Comparison of ENCODE assay signal across 21 cellular contexts in the genomic region with DNA sequence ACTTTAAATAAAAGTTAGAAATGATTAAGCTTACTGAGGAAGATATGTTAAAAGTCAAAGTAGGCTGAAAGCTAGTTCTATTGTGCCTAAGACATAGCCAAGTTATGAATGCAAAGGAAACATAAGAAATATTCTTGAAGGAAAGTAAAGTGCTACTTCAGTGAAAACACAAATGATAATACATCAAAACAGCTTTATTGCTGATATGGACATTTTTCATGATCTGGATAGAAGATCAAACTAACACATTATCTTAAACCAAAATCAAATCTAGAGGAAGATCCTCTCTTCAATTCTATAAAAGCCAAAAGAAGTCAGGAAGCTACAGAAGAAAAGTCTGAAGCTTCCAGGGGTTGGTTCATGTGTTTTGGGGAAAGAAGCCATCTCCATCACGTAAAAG.
"Had no signal": no experiment of that assay in that cellular context is flagged by ENCODE, and none has a peak within 500 bp of the region (broad histone marks: within the 10 kb centered on the region; RNA-seq: fewer than 3 reads in every experiment).

No MANE protein-coding gene starts in this region.

- H3K4me3 ChIP-seq: MG63, Peyer's patch, SJCRH30 had no signal

- ATAC-seq: PC-3, Right ventricle myocardium inferior, SK-N-SH treated with all-trans-retinoic acid at 6 μM for 48 hours had no signal

- H3K27me3 ChIP-seq: MG63, Peyer's patch, SJCRH30 had no signal

- H3K27ac ChIP-seq: Peyer's patch, SJCRH30 had no signal

- H3K36me3 ChIP-seq: MG63, Peyer's patch, SJCRH30 had no signal

- H3K4me1 ChIP-seq: Peyer's patch, SJCRH30 had no signal

- DNase-seq: KBM-7, MG63, NCI-H1092, NCI-H1105 treated with DMSO at 0.1 percent for 48 hours, NCI-H1417 treated with DMSO at 0.1 percent for 48 hours, NCI-H146, NCI-H1694 treated with DMSO at 0.1 percent for 48 hours, NCI-H1930, NCI-H2081, NCI-H2107, NCI-H2227 treated with DMSO at 0.1 percent for 48 hours, NCI-H524, NCI-H526 treated with DMSO at 0.1 percent for 48 hours, NCI-H774, PC-3, Peyer's patch, SHP77 treated with DMSO at 0.1 percent for 48 hours, SJCRH30, T-helper 1 cell had no signal

- H3K9me3 ChIP-seq: MG63, Peyer's patch, SJCRH30 had no signal
